In genomic region chr4:39043058-39043696, GRCh38 we compare ENCODE assay signal across 9 cellular contexts. TPM values are rescaled to one million over a fixed set of nuclear protein-coding genes. Genes with fewer than 3 reads are reported as not detected.
DNase-seq lines count a peak whose midpoint lies in the region; ATAC-seq, FAIRE-seq and TF ChIP-seq lines count a peak whose summit lies in the region.
"Had no signal": no experiment of that assay in that cellular context is flagged by ENCODE, and none has a peak within 500 bp of the region (broad histone marks: within the 10 kb centered on the region; RNA-seq: fewer than 3 reads in every experiment).

No MANE protein-coding gene starts in this region.

- peak; percentile 81 for FAIRE-seq in TTC549 (lab: Jason Lieb, UNC)
- FAIRE-seq: endometrium had no signal

- H3K9me3 ChIP-seq in gastroesophageal sphincter = no peaks in the 10 kb centered on the region

- no peak for ATAC-seq in gastroesophageal sphincter
- no peak for ATAC-seq in stimulated activated effector memory CD8-positive, alpha-beta T cell treated with anti-CD3 and anti-CD28 coated beads, Interleukin-12 subunit alpha, Interleukin-12 subunit beta, amount 100 ng/mL, for 72 hours
- no peak for ATAC-seq in HG03039 (IDR thresholded peaks at IDR 0.05; ENCODE audit: unreplicated experiment)

- TF ChIP-seq CTCF in HFF-Myc (IDR thresholded peaks at IDR 0.05; ENCODE audit: low read depth, low read length, missing control alignments) (no peak), gastroesophageal sphincter (IDR thresholded peaks at IDR 0.05) (no peak)

- H3K27me3 ChIP-seq in gastroesophageal sphincter = no peaks in the 10 kb centered on the region

- H3K27ac ChIP-seq in gastroesophageal sphincter = peak overlapping the region in 3 of 4 donors; percentile 90 to 97 (median 97)

- H3K4me1 ChIP-seq in gastroesophageal sphincter = peaks cover 0 to 49% (median 6%) of the 10 kb centered on the region in 3 donors

- H3K4me1 Mint-ChIP-seq in stimulated activated effector memory CD8-positive, alpha-beta T cell treated with anti-CD3 and anti-CD28 coated beads, Interleukin-12 subunit alpha, Interleukin-12 subunit beta, amount 100 ng/mL, for 72 hours = peaks cover 35% of the 10 kb centered on the region

- peaks cover 12% of the 10 kb centered on the region for H3K36me3 Mint-ChIP-seq in stimulated activated effector memory CD8-positive, alpha-beta T cell treated with anti-CD3 and anti-CD28 coated beads, Interleukin-12 subunit alpha, Interleukin-12 subunit beta, amount 100 ng/mL, for 72 hours

- no peaks in the 10 kb centered on the region for H3K9me3 Mint-ChIP-seq in stimulated activated effector memory CD8-positive, alpha-beta T cell treated with anti-CD3 and anti-CD28 coated beads, Interleukin-12 subunit alpha, Interleukin-12 subunit beta, amount 100 ng/mL, for 72 hours

- no peaks in the 10 kb centered on the region for H3K36me3 ChIP-seq in gastroesophageal sphincter

- TF ChIP-seq EP300 in gastroesophageal sphincter (IDR thresholded peaks at IDR 0.05) = no peak

- H3K27ac Mint-ChIP-seq in stimulated activated effector memory CD8-positive, alpha-beta T cell treated with anti-CD3 and anti-CD28 coated beads, Interleukin-12 subunit alpha, Interleukin-12 subunit beta, amount 100 ng/mL, for 72 hours = peak overlapping the region; percentile 91

- WGBS in gastroesophageal sphincter (ENCODE audit: low coverage in 1 of 2), 2 donors = 64 to 70% methylated on average over 10 of the region's 10 CpGs

- H3K4me3 Mint-ChIP-seq in stimulated activated effector memory CD8-positive, alpha-beta T cell treated with anti-CD3 and anti-CD28 coated beads, Interleukin-12 subunit alpha, Interleukin-12 subunit beta, amount 100 ng/mL, for 72 hours = peak overlapping the region; percentile 66

- H3K4me3 ChIP-seq in HFF-Myc (replicated peaks; ENCODE audit: low read depth, low read length) (peak overlapping the region; percentile 66; the same call in 1 of the 2 replicates), gastroesophageal sphincter (no peak overlapping the region)

- no peak for TF ChIP-seq POLR2A in gastroesophageal sphincter (IDR thresholded peaks at IDR 0.05)

- no peak for DNase-seq in HFF-Myc (ENCODE audit: extremely low read depth, low read depth)
- DNase-seq in stimulated activated effector memory CD8-positive, alpha-beta T cell treated with anti-CD3 and anti-CD28 coated beads, Interleukin-12 subunit alpha, Interleukin-12 subunit beta, amount 100 ng/mL, for 72 hours (ENCODE audit: low spot score in 2 of 2) = no peak
- no peak for DNase-seq in NCI-H82 treated with DMSO at 0.1 percent for 48 hours (lab: John Stamatoyannopoulos, UW; ENCODE audit: unreplicated experiment)
- no peak for DNase-seq in activated CD4-positive, alpha-beta T cell treated with anti-CD3 and anti-CD28 coated beads for 4 hours
- DNase-seq in ureter (ENCODE audit: low spot score) = no peak

RNA-seq across cellular contexts. Expression of gene TMEM156, which starts 11.0 kb away (rescaled TPM):
- total RNA-seq in gastroesophageal sphincter = not detected
- total RNA-seq in ureter = 0.99 TPM

RNA-seq across cellular contexts. Expression of gene KLHL5, which starts 18.9 kb away (rescaled TPM):
- 100 to 1,000 TPM in 2 of 4 donors, 10 to 100 TPM in 2; 57.5 to 143 (median 106) TPM for total RNA-seq in gastroesophageal sphincter
- 30.8 TPM for total RNA-seq in ureter
